25 cellular contexts compared by ENCODE assay signal in the genomic region with DNA sequence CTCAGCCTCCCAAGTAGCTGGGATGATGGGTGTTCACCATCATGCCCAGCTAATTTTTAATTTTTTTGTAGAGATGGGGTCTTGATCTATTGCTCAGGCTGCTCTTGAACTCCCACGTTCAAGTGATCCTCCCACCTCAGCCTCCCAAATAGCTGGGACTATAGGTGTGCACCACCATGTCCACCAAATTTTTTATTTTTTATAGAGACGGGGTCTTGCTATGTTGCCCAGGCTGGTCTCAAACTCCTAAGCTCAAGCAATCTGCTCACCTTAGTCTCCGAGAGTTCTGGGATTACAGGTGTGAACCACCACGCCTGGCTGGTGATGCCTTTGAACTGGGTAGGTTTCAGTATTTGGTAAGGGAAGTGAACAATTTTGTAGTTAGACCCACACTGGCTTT. TPM values are rescaled to one million over a fixed set of nuclear protein-coding genes. Genes with fewer than 3 reads are reported as not detected.
DNase-seq lines count a peak whose midpoint lies in the region; ATAC-seq, FAIRE-seq and TF ChIP-seq lines count a peak whose summit lies in the region.
"Had no signal": no experiment of that assay in that cellular context is flagged by ENCODE, and none has a peak within 500 bp of the region (broad histone marks: within the 10 kb centered on the region; RNA-seq: fewer than 3 reads in every experiment).

No MANE protein-coding gene starts in this region.

- TF ChIP-seq RAD21 in HCT116 (IDR thresholded peaks at IDR 0.05; ENCODE audit: low read depth): no peak
- no peak for TF ChIP-seq RAD21 in K562 (CRISPR knock-in tag; conservative IDR thresholded peaks at IDR 0.05 in 1 of 2, IDR thresholded peaks at IDR 0.05 in 1 of 2)

- H3K4me1 ChIP-seq in HCT116 (ENCODE audit: control insufficient read depth in 1 of 2, insufficient read depth in 2 of 2, low read length in 2 of 2) (peaks cover 39 to 63% of the 10 kb centered on the region in 2 experiments), K562 (replicated peaks in 1 of 2; ENCODE audit: control insufficient read depth in 2 of 2, insufficient read depth in 2 of 2, low read length in 2 of 2) (peaks cover 9 to 27% of the 10 kb centered on the region in 2 experiments; a peak in 4 of 5 replicates), hepatocyte (ENCODE audit: insufficient read depth) (peaks cover 18% of the 10 kb centered on the region), stomach (peaks cover 16 to 51% (median 31%) of the 10 kb centered on the region in 4 donors), Karpas-422 (ENCODE audit: low read length) (no peaks in the 10 kb centered on the region)
- H3K4me1 ChIP-seq: parathyroid adenoma, right atrium auricular region had no signal

- POLR2A ChIA-PET in HCT116 (lab: Charles Lee) (interaction anchor here (0.9 kb wide), 1 partner anchor 9 kb away, joined by 3 read pairs; no protein-coding TSS in a partner anchor), K562 (lab: Yijun Ruan, JAX) (interaction anchor here (0.6 kb wide), 1 partner anchor 63 kb away, joined by 3 read pairs; no protein-coding TSS in a partner anchor)

- FAIRE-seq in K562 (lab: Jason Lieb, UNC): no peak
- FAIRE-seq: endometrium, islet of Langerhans had no signal

- H4K20me1 ChIP-seq in HCT116 (ENCODE audit: insufficient read depth): no peaks in the 10 kb centered on the region
- peaks cover 5% of the 10 kb centered on the region; the same call in 1 of the 2 replicates for H4K20me1 ChIP-seq in K562 (replicated peaks; ENCODE audit: control insufficient read depth, insufficient read depth, low read length)
- H4K20me1 ChIP-seq in hepatocyte (ENCODE audit: insufficient read depth, poor library complexity, severe bottlenecking): no peaks in the 10 kb centered on the region
- no peaks in the 10 kb centered on the region for H4K20me1 ChIP-seq in Karpas-422 (ENCODE audit: insufficient read depth, low read depth, low read length)
- H4K20me1 ChIP-seq: BLaER1 had no signal

- DNase-seq in HCT116 (ENCODE audit: low read depth, low spot score) (no peak), K562 (ENCODE audit: extremely low read depth in 1 of 4, low spot score in 3 of 4) (no peak), hepatocyte (ENCODE audit: low spot score) (no peak), stomach (no peak), GM10266 (ENCODE audit: extremely low spot score) (no peak), DMS 273 (lab: John Stamatoyannopoulos, UW; ENCODE audit: unreplicated experiment) (no peak), Karpas-422 (no peak), Ammon's horn (ENCODE audit: low spot score) (no peak)
- DNase-seq: activated CD4-positive, alpha-beta T cell treated with anti-CD3 and anti-CD28 coated beads, Interleukin-2, amount 10 ng/mL, durations not matched to agents 24 days and 14 days; activated naive CD4-positive, alpha-beta T cell; activated T-cell treated with anti-CD3 and anti-CD28 coated beads, Interleukin-2, amount 50 U/mL, for 48 hours; Kasumi-1; MV-4-11; NCI-H1436 treated with DMSO at 0.1 percent for 48 hours; Right ventricle myocardium superior; stimulated activated CD4-positive, alpha-beta T cell treated with anti-CD3 and anti-CD28 coated beads, Interleukin-2, amount 100 ng/mL, for 24 hours had no signal

- CTCF ChIA-PET in HCT116 (lab: Charles Lee) (interaction anchor here (1.2 kb wide), 1 partner anchor 8 kb away, joined by 3 read pairs; no protein-coding TSS in a partner anchor), K562 (lab: Yijun Ruan, JAX; ENCODE audit: low intra/inter-chr PET ratio) (no interaction called here)

- RAD21 ChIA-PET in HCT116 (lab: Charles Lee; ENCODE audit: low non-redundant PET in 1 of 2, low total read pairs in 2 of 2, uncharacterized antibody in 2 of 2, unreplicated experiment in 2 of 2): no interaction called here

- ATAC-seq in HCT116 (no peak), K562 (no peak)

- peak overlapping the region; percentile 87 for H3K4me2 ChIP-seq in HCT116 (ENCODE audit: low read length)
- no peak overlapping the region for H3K4me2 ChIP-seq in K562 (ENCODE audit: insufficient read depth, low read length)
- peak overlapping the region; percentile 56 for H3K4me2 ChIP-seq in hepatocyte
- H3K4me2 ChIP-seq in Karpas-422 (ENCODE audit: low read depth, low read length, poor library complexity, severe bottlenecking): no peak overlapping the region
- H3K4me2 ChIP-seq: BLaER1 had no signal

- no peaks in the 10 kb centered on the region for H3K27me3 ChIP-seq in HCT116 (ENCODE audit: insufficient read depth, low read length)
- H3K27me3 ChIP-seq in K562 (ENCODE audit: control insufficient read depth in 2 of 2, insufficient read depth in 2 of 2, low read length in 2 of 2): peaks cover 15 to 41% of the 10 kb centered on the region in 2 experiments
- H3K27me3 ChIP-seq in hepatocyte: no peaks in the 10 kb centered on the region
- no peaks in the 10 kb centered on the region for H3K27me3 ChIP-seq in stomach
- no peaks in the 10 kb centered on the region for H3K27me3 ChIP-seq in Karpas-422 (ENCODE audit: low read length)
- H3K27me3 ChIP-seq: BLaER1, right atrium auricular region had no signal

- H3K9me3 ChIP-seq in HCT116 (ENCODE audit: control insufficient read depth in 1 of 2, insufficient read depth in 1 of 2, low read depth in 1 of 2, low read length in 2 of 2): no peaks in the 10 kb centered on the region
- no peaks in the 10 kb centered on the region for H3K9me3 ChIP-seq in K562 (replicated peaks; ENCODE audit: control insufficient read depth, insufficient read depth, low read depth, low read length)
- H3K9me3 ChIP-seq in hepatocyte (ENCODE audit: low read depth): no peaks in the 10 kb centered on the region
- H3K9me3 ChIP-seq in stomach: no peaks in the 10 kb centered on the region
- no peaks in the 10 kb centered on the region for H3K9me3 ChIP-seq in Karpas-422 (ENCODE audit: low read length)
- H3K9me3 ChIP-seq: BLaER1, right atrium auricular region had no signal

- TF ChIP-seq CTCF in HCT116 (IDR thresholded peaks at IDR 0.05 in 2 of 3, conservative IDR thresholded peaks at IDR 0.05 in 1 of 3; ENCODE audit: borderline replicate concordance in 1 of 3, insufficient read depth in 1 of 3, low read depth in 2 of 3, low read length in 2 of 3) (no peak), K562 (IDR thresholded peaks at IDR 0.05 in 2 of 3, conservative IDR thresholded peaks at IDR 0.05 in 1 of 3; ENCODE audit: insufficient read depth in 2 of 3, low read depth in 1 of 3, low read length in 3 of 3) (no peak), hepatocyte (IDR thresholded peaks at IDR 0.05; ENCODE audit: poor library complexity) (no peak), stomach (IDR thresholded peaks at IDR 0.05) (no peak), GM10266 (IDR thresholded peaks at IDR 0.05; ENCODE audit: control insufficient read depth, insufficient read depth, low read depth, missing control alignments) (no peak)

- BruUV-seq in HCT116 (replicated peaks; lab: Mats Ljungman, UMichigan) (no TSS peak), K562 (replicated peaks; lab: Mats Ljungman, UMichigan) (no TSS peak)

- H3K36me3 ChIP-seq in HCT116 (ENCODE audit: control insufficient read depth in 1 of 2, insufficient read depth in 2 of 2, low read length in 2 of 2) (no peaks in the 10 kb centered on the region), K562 (ENCODE audit: control insufficient read depth, insufficient read depth, low read length) (no peaks in the 10 kb centered on the region), hepatocyte (replicated peaks; ENCODE audit: insufficient read depth, low read depth) (no peaks in the 10 kb centered on the region), stomach (no peaks in the 10 kb centered on the region), Karpas-422 (ENCODE audit: insufficient read depth, low read length) (no peaks in the 10 kb centered on the region)
- H3K36me3 ChIP-seq: BLaER1, right atrium auricular region had no signal

- TF ChIP-seq EP300 in K562 (IDR thresholded peaks at IDR 0.05; ENCODE audit: low read length): no peak
- TF ChIP-seq EP300 in stomach (IDR thresholded peaks at IDR 0.05): no peak

- TF ChIP-seq POLR2A in HCT116 (IDR thresholded peaks at IDR 0.05; ENCODE audit: borderline replicate concordance, extremely low read depth, insufficient read depth, insufficient read length): no peak
- no peak for TF ChIP-seq POLR2A in K562 (conservative IDR thresholded peaks at IDR 0.05)
- TF ChIP-seq POLR2A in stomach (IDR thresholded peaks at IDR 0.05): no peak

- intact Hi-C loops in HCT116 (cut with micrococcal nuclease): no loop called here
- intact Hi-C loops in K562 (cut with micrococcal nuclease): no loop called here
- intact Hi-C loops in stomach (cut with DNase I; ENCODE audit: low total_unique reads): no loop called here

- H2AFZ ChIP-seq in HCT116 (ENCODE audit: low read depth, low read length, poor library complexity, severe bottlenecking) (no peak overlapping the region), K562 (ENCODE audit: low read depth, low read length) (no peak overlapping the region), hepatocyte (no peak overlapping the region), Karpas-422 (ENCODE audit: low read length) (no peak overlapping the region)

- H3K27ac ChIP-seq in HCT116 (ENCODE audit: low read depth, low read length): peak overlapping the region; percentile 42; the same call in 1 of the 2 replicates
- no peak overlapping the region for H3K27ac ChIP-seq in K562 (ENCODE audit: extremely low read depth, low read depth, low read length)
- peak overlapping the region; percentile 92 for H3K27ac ChIP-seq in hepatocyte
- peak overlapping the region; percentile 76 to 91 (median 87) for H3K27ac ChIP-seq in stomach
- no peak overlapping the region for H3K27ac ChIP-seq in Karpas-422 (ENCODE audit: low read length)
- H3K27ac ChIP-seq: BLaER1, right atrium auricular region had no signal

- 23% methylated on average over 4 of the region's 4 CpGs for WGBS in K562 (ENCODE audit: insufficient coverage, low coverage, missing lambda C conversion rate)
- 96% methylated on average over 4 of the region's 4 CpGs for WGBS in hepatocyte (ENCODE audit: low lambda C conversion rate, missing lambda C conversion rate)
- WGBS in stomach, 5 donors: 88 to 96% (median 94%) methylated on average over 4 of the region's 4 CpGs

- no peak overlapping the region for H3K4me3 ChIP-seq in HCT116 (replicated peaks in 1 of 2; ENCODE audit: low read depth in 1 of 2, low read length in 2 of 2)
- H3K4me3 ChIP-seq in K562: no peak overlapping the region
- H3K4me3 ChIP-seq in hepatocyte: no peak overlapping the region
- no peak overlapping the region for H3K4me3 ChIP-seq in stomach
- H3K4me3 ChIP-seq in Karpas-422 (ENCODE audit: low read length): no peak overlapping the region
- H3K4me3 ChIP-seq: BLaER1, right atrium auricular region, smooth muscle cell had no signal

- in situ Hi-C loops in K562 (cut with MboI): no loop called here

- no peak overlapping the region for H3K9ac ChIP-seq in HCT116 (ENCODE audit: low read length)
- H3K9ac ChIP-seq in K562 (ENCODE audit: insufficient read depth in 1 of 2, low read depth in 2 of 2, low read length in 2 of 2): no peak overlapping the region
- no peak overlapping the region for H3K9ac ChIP-seq in Karpas-422 (ENCODE audit: low read length)
- H3K9ac ChIP-seq: BLaER1, parathyroid adenoma had no signal

- H3K79me2 ChIP-seq in HCT116 (ENCODE audit: insufficient read depth, low read length): no peaks in the 10 kb centered on the region
- H3K79me2 ChIP-seq in K562 (ENCODE audit: control insufficient read depth, insufficient read depth, low read length): no peaks in the 10 kb centered on the region
- no peaks in the 10 kb centered on the region for H3K79me2 ChIP-seq in hepatocyte
- no peaks in the 10 kb centered on the region for H3K79me2 ChIP-seq in Karpas-422 (ENCODE audit: low read length)
- H3K79me2 ChIP-seq: parathyroid adenoma had no signal

- no peaks in the 10 kb centered on the region for H3K9me1 ChIP-seq in K562 (ENCODE audit: control insufficient read depth, insufficient read depth, low read length)

- H3K9me2 ChIP-seq in HCT116 (ENCODE audit: insufficient read depth) (no peaks in the 10 kb centered on the region), hepatocyte (replicated peaks; ENCODE audit: insufficient read depth) (no peaks in the 10 kb centered on the region), Karpas-422 (replicated peaks; ENCODE audit: insufficient read depth, low read length) (no peaks in the 10 kb centered on the region)

RNA-seq across cellular contexts. Expression of a gene that starts 30.1 kb away (rescaled TPM):
- total RNA-seq in HCT116 (2021; ENCODE audit: unreplicated experiment) (11.1 TPM), K562 (2014; rRNA removed) (not detected in 2 replicates), K562 (2014; rRNA removed; fragmentation: Illumina TruSeq; extraction: Trizol) (not detected in 2 replicates), K562 (2015; rRNA removed; fragmentation: Illumina TruSeq; extraction: Trizol) (not detected in 2 replicates), K562 (2021) (not detected in 2 replicates), hepatocyte (1.6 and 2.1 TPM in 2 replicates), stomach (10 to 100 TPM in 4 of 5 donors, 1 to 10 TPM in 1; 1.8 to 64.2 (median 29.2) TPM)
- polyA plus RNA-seq in HCT116 (2012): 15.0 and 21.9 TPM in 2 replicates
- not detected in 2 replicates for total RNA-seq in K562 (2011; cell fraction: chromatin; rRNA removed; ENCODE audit: low replicate concordance)
- not detected in 2 replicates for total RNA-seq in K562 (2011; cell fraction: nucleolus; rRNA removed)
- total RNA-seq in K562 (2011; cell fraction: nucleoplasm; rRNA removed): not detected in 2 replicates
- polyA plus RNA-seq in K562 (2011; rRNA removed) (not detected in 2 replicates), K562 (2014; fragmentation: Illumina TruSeq; extraction: Trizol) (not detected in 2 replicates), K562 (2014; fragmentation: Nextera tagmentation; extraction: Ambion mirVana) (not detected), K562 (2014; rRNA removed) (not detected in 2 replicates), hepatocyte (5.9 and 7.8 TPM in 2 replicates), stomach (10 to 100 TPM in 2 of 3 donors, 1 to 10 TPM in 1; 9.4 to 16.2 (median 15.0) TPM)
- polyA plus RNA-seq in K562 (2011; cell fraction: cytosol; rRNA removed): not detected in 2 replicates
- not detected in 2 replicates for polyA plus RNA-seq in K562 (2011; cell fraction: nucleus; rRNA removed)
- polyA plus RNA-seq in K562 (2012): not detected in 2 replicates
- not detected in 2 replicates for polyA minus RNA-seq in K562 (2011; rRNA and poly(A)+ RNA removed)
- polyA minus RNA-seq in K562 (2011; cell fraction: cytosol; rRNA and poly(A)+ RNA removed): not detected in 2 replicates
- polyA minus RNA-seq in K562 (2011; cell fraction: nucleus; rRNA and poly(A)+ RNA removed): not detected in 2 replicates
- not detected in 2 replicates for total RNA-seq in Karpas-422 (2014; rRNA removed; shearing (Covaris generic); ENCODE audit: low replicate concordance)
- total RNA-seq: activated CD4-positive, alpha-beta T cell treated with anti-CD3 and anti-CD28 coated beads, Interleukin-2, amount 10 ng/mL, durations not matched to agents 24 days and 14 days; fibroblast of lung; glomerular endothelial cell; smooth muscle cell had no signal
- polyA plus RNA-seq: fibroblast of lung, neural cell, smooth muscle cell had no signal

RNA-seq across cellular contexts. Expression of a gene that starts 43.9 kb away (rescaled TPM):
- total RNA-seq in HCT116 (2021; ENCODE audit: unreplicated experiment) (8.3 TPM), K562 (2014; rRNA removed) (5.0 and 8.9 TPM in 2 replicates), K562 (2014; rRNA removed; fragmentation: Illumina TruSeq; extraction: Trizol) (4.2 and 4.3 TPM in 2 replicates), K562 (2015; rRNA removed; fragmentation: Illumina TruSeq; extraction: Trizol) (5.9 and 6.1 TPM in 2 replicates), K562 (2021) (5.1 and 5.6 TPM in 2 replicates), hepatocyte (3.3 and 5.6 TPM in 2 replicates), stomach (10 to 100 TPM in 3 of 5 donors, 1 to 10 TPM in 2; 6.7 to 23.3 (median 11.6) TPM)
- 4.8 and 6.3 TPM in 2 replicates for polyA plus RNA-seq in HCT116 (2012)
- 4.5 and 5.4 TPM in 2 replicates for total RNA-seq in K562 (2011; cell fraction: chromatin; rRNA removed; ENCODE audit: low replicate concordance)
- total RNA-seq in K562 (2011; cell fraction: nucleolus; rRNA removed): 2.3 and 3.6 TPM in 2 replicates
- total RNA-seq in K562 (2011; cell fraction: nucleoplasm; rRNA removed): 3.8 and 4.8 TPM in 2 replicates
- polyA plus RNA-seq in K562 (2011; rRNA removed) (1.9 and 5.8 TPM in 2 replicates), K562 (2014; fragmentation: Illumina TruSeq; extraction: Trizol) (4.1 and 5.4 TPM in 2 replicates), K562 (2014; fragmentation: Nextera tagmentation; extraction: Ambion mirVana) (1 to 10 TPM; 1.6 to 2.1 TPM), K562 (2014; rRNA removed) (4.8 and 5.8 TPM in 2 replicates), hepatocyte (0.97 and 2.8 TPM in 2 replicates), stomach (10 to 100 TPM in 1 of 3 donors, 1 to 10 TPM in 2; 7.3 to 17.4 (median 8.1) TPM)
- 1.0 and 2.2 TPM in 2 replicates for polyA plus RNA-seq in K562 (2011; cell fraction: cytosol; rRNA removed)
- polyA plus RNA-seq in K562 (2011; cell fraction: nucleus; rRNA removed): 7.8 and 17.0 TPM in 2 replicates
- polyA plus RNA-seq in K562 (2012): 5.6 and 7.1 TPM in 2 replicates
- polyA minus RNA-seq in K562 (2011; rRNA and poly(A)+ RNA removed): 1.5 and 5.0 TPM in 2 replicates
- 1.7 and 3.9 TPM in 2 replicates for polyA minus RNA-seq in K562 (2011; cell fraction: cytosol; rRNA and poly(A)+ RNA removed)
- 2.2 and 5.8 TPM in 2 replicates for polyA minus RNA-seq in K562 (2011; cell fraction: nucleus; rRNA and poly(A)+ RNA removed)
- 2.2 and 4.7 TPM in 2 replicates for total RNA-seq in Karpas-422 (2014; rRNA removed; shearing (Covaris generic); ENCODE audit: low replicate concordance)
- polyA plus RNA-seq: neural cell had no signal

Comparison
In these comparisons a context has a peak if more than half of its experiments do, and no peak if none do; other contexts are left out.
1. H3K27ac ChIP-seq: peak in HCT116 (single experiment), hepatocyte (single experiment) and stomach (5 of 5); none in K562 (single experiment) and Karpas-422 (single experiment).
2. H3K4me2 ChIP-seq: peak in HCT116 (single experiment) and hepatocyte (single experiment); none in K562 (single experiment) and Karpas-422 (single experiment).